In the genomic region with DNA sequence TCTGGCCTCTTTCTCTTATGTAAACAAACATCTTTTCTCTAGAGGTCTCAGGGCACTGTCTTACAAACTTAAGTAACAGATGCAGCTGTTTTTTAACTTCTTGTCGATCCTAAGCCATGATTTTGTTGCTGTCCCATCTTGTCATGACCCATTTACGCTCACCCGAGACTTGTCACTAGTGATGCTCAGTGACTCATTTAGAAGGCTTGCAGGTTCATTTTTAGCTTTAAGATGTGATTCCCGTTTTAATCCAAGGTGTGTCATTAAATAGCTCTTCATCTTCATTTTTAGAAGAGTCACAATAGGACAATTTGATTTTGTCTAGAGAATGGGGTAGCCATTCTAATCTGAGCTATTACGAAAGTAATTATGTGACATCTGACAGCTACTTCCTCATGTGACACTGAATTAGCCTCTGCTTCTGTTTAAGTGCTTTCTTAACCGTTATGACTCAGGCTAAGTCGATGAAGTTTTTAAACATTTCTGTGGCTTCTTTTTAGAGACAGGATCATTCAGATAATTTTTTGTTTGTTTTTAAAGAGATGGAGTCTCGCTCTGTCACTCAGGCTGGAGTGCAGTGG, we compare ENCODE assay signal across 8 cellular contexts. TPM values are rescaled to one million over a fixed set of nuclear protein-coding genes. Genes with fewer than 3 reads are reported as not detected.
DNase-seq lines count a peak whose midpoint lies in the region; ATAC-seq and TF ChIP-seq lines count a peak whose summit lies in the region.

No MANE protein-coding gene starts in this region.

- DNase-seq in GM04503 (ENCODE audit: low read depth) (peak; percentile 56), H4 (ENCODE audit: low spot score) (peak; percentile 80), PC-9 (peak in 1 of 2 experiments; percentile 74), kidney tubule cell (ENCODE audit: low spot score) (peak; percentile 35)
- DNase-seq in NK-92 treated with Interleukin-12 subunit alpha and Interleukin-12 subunit beta, amount 100 ng/mL, for 24 hours (lab: John Stamatoyannopoulos, UW) = no peak

- intact Hi-C loops in PC-9 (cut with micrococcal nuclease; ENCODE audit: unreplicated experiment) = loop anchor here (5.0 to 10.0 kb wide), 2 partner anchors 102 to 200 kb away; a partner anchor contains a TSS

- no peak overlapping the region for H3K4me3 ChIP-seq in PC-9
- H3K4me3 ChIP-seq in gastroesophageal sphincter = no peak overlapping the region

- CTCF ChIA-PET in PC-9 (lab: Charles Lee) = interaction anchor here (0.6 kb wide), 1 partner anchor 379 kb away, joined by 3 read pairs; no protein-coding TSS in a partner anchor

- 0 out of 2 replicates have a peak overlapping the region, but pooled peaks have one; percentile 3 for H3K4me2 ChIP-seq in PC-9

- peaks cover 34% of the 10 kb centered on the region for H3K4me1 ChIP-seq in PC-9 (replicated peaks; ENCODE audit: insufficient read depth)
- no peaks in the 10 kb centered on the region for H3K4me1 ChIP-seq in gastroesophageal sphincter

- TF ChIP-seq POLR2A in gastroesophageal sphincter (IDR thresholded peaks at IDR 0.05) = no peak

- H4K20me1 ChIP-seq in PC-9 (ENCODE audit: insufficient read depth) = no peaks in the 10 kb centered on the region

- H3K36me3 ChIP-seq in PC-9 (ENCODE audit: low read depth) (no peaks in the 10 kb centered on the region; the same call in 1 of the 2 replicates), gastroesophageal sphincter (peaks cover 0 to 44% of the 10 kb centered on the region in 2 donors)

- no TSS peak for BruUV-seq in PC-9 (replicated peaks; lab: Mats Ljungman, UMichigan)

- POLR2A ChIA-PET in PC-9 (lab: Charles Lee; ENCODE audit: unreplicated experiment) = no interaction called here

- no peak overlapping the region for H2AFZ ChIP-seq in PC-9

- H3K27ac ChIP-seq in PC-9 (0 out of 2 replicates have a peak overlapping the region, but pooled peaks have one; percentile 19), gastroesophageal sphincter (no peak overlapping the region)

- H3K9me3 ChIP-seq in PC-9 (ENCODE audit: insufficient read depth, low read depth) (no peaks in the 10 kb centered on the region), gastroesophageal sphincter (no peaks in the 10 kb centered on the region)

- TF ChIP-seq CTCF in PC-9 (conservative IDR thresholded peaks at IDR 0.05) (no peak), gastroesophageal sphincter (IDR thresholded peaks at IDR 0.05) (no peak)

- H3K9me2 ChIP-seq in PC-9 (ENCODE audit: insufficient read depth) = no peaks in the 10 kb centered on the region

- no peak for ATAC-seq in HG02970 (IDR thresholded peaks at IDR 0.05; ENCODE audit: low FRiP score, unreplicated experiment)
- no peak for ATAC-seq in GM21515 (IDR thresholded peaks at IDR 0.05; ENCODE audit: unreplicated experiment)
- ATAC-seq in gastroesophageal sphincter = no peak

- no peak for TF ChIP-seq EP300 in gastroesophageal sphincter (IDR thresholded peaks at IDR 0.05)

- H3K27me3 ChIP-seq in PC-9 (ENCODE audit: insufficient read depth, low read depth) (no peaks in the 10 kb centered on the region), gastroesophageal sphincter (no peaks in the 10 kb centered on the region)

- 42 to 57% methylated on average over 6 of the region's 8 CpGs for WGBS in gastroesophageal sphincter (ENCODE audit: low coverage in 1 of 2), 2 donors

- no peaks in the 10 kb centered on the region for H3K79me2 ChIP-seq in PC-9 (ENCODE audit: low read depth)

- peaks cover 50% of the 10 kb centered on the region for H3F3A ChIP-seq in PC-9 (ENCODE audit: insufficient read depth, low read depth)

RNA-seq across cellular contexts. Expression of a gene that starts 42.7 kb away (rescaled TPM):
- not detected in 2 replicates for total RNA-seq in H4 (2014; rRNA removed; shearing (Covaris generic))
- total RNA-seq in PC-9 (2021) = not detected in 2 replicates
- not detected for total RNA-seq in gastroesophageal sphincter

RNA-seq across cellular contexts. Expression of a gene that starts 48.7 kb away (rescaled TPM):
- total RNA-seq in H4 (2014; rRNA removed; shearing (Covaris generic)) = 4.9 and 8.8 TPM in 2 replicates
- 49.2 and 53.3 TPM in 2 replicates for total RNA-seq in PC-9 (2021)
- 10 to 100 TPM in 3 of 4 donors, 1 to 10 TPM in 1; 9.0 to 26.8 (median 23.7) TPM for total RNA-seq in gastroesophageal sphincter
